In genomic region chr1:175043824-175044223, GRCh38 we compare ENCODE assay signal across 26 cellular contexts. TPM values are rescaled to one million over a fixed set of nuclear protein-coding genes. Genes with fewer than 3 reads are reported as not detected.
DNase-seq lines count a peak whose midpoint lies in the region; ATAC-seq, FAIRE-seq and TF ChIP-seq lines count a peak whose summit lies in the region.
"Had no signal": no experiment of that assay in that cellular context is flagged by ENCODE, and none has a peak within 500 bp of the region (broad histone marks: within the 10 kb centered on the region; RNA-seq: fewer than 3 reads in every experiment).

No MANE protein-coding gene starts in this region.

- H3K4me1 ChIP-seq in neuronal stem cell (ENCODE audit: control insufficient read depth in 2 of 2, insufficient read depth in 1 of 2, low read depth in 1 of 2, low read length in 2 of 2) = peaks cover 7 to 10% of the 10 kb centered on the region in 2 donors

- H2AK5ac ChIP-seq in neuronal stem cell (ENCODE audit: low read depth, low read length) = peak overlapping the region; percentile 83

- peak overlapping the region; percentile 87 for H3K4ac ChIP-seq in neuronal stem cell (ENCODE audit: low read length)

- peak overlapping the region; percentile 97 for H3K18ac ChIP-seq in neuronal stem cell (ENCODE audit: low read length)

- ATAC-seq in GM21515 (IDR thresholded peaks at IDR 0.05; ENCODE audit: unreplicated experiment) = no peak
- ATAC-seq: Right ventricle myocardium inferior had no signal

- H3K27ac ChIP-seq in neuronal stem cell (replicated peaks; ENCODE audit: low read length) = peak overlapping the region; percentile 42
- H3K27ac ChIP-seq: C4-2B, HL-60 had no signal

- no peaks in the 10 kb centered on the region for H3K79me1 ChIP-seq in neuronal stem cell (ENCODE audit: low read depth, low read length)

- H4K91ac ChIP-seq in neuronal stem cell (ENCODE audit: low read depth, low read length, poor library complexity) = peak overlapping the region; percentile 97

- H2BK15ac ChIP-seq in neuronal stem cell (ENCODE audit: low read length) = no peak overlapping the region

- no peak for FAIRE-seq in GM12892 (lab: Jason Lieb, UNC)
- FAIRE-seq: A204.1, RCC 7860 had no signal

- peak overlapping the region; percentile 98 for H4K8ac ChIP-seq in neuronal stem cell (ENCODE audit: low read depth, low read length)

- H3K36me3 ChIP-seq in H7 (replicated peaks; ENCODE audit: control insufficient read depth, insufficient read depth, low read length) (no peaks in the 10 kb centered on the region), neuronal stem cell (replicated peaks in 1 of 2; ENCODE audit: control insufficient read depth in 2 of 2, insufficient read depth in 2 of 2, low read length in 2 of 2) (no peaks in the 10 kb centered on the region)

- no peak overlapping the region for H3K14ac ChIP-seq in neuronal stem cell (ENCODE audit: low read length)

- H3K4me3 ChIP-seq in H7 (ENCODE audit: insufficient read depth, low read depth, low read length) = no peak overlapping the region
- no peak overlapping the region for H3K4me3 ChIP-seq in neuronal stem cell (ENCODE audit: low read length in 2 of 2)

- H2AFZ ChIP-seq in neuronal stem cell (ENCODE audit: low read length) = peak overlapping the region; percentile 85

- H2BK120ac ChIP-seq in neuronal stem cell (ENCODE audit: low read depth, low read length) = peak overlapping the region; percentile 93

- no peak overlapping the region for H2BK5ac ChIP-seq in neuronal stem cell (ENCODE audit: low read length)

- peaks cover 0 to 4% of the 10 kb centered on the region in 2 donors for H3K9me3 ChIP-seq in neuronal stem cell (replicated peaks in 1 of 2; ENCODE audit: control insufficient read depth in 2 of 2, insufficient read depth in 1 of 2, low read depth in 1 of 2, low read length in 2 of 2)

- no peak overlapping the region for H3K4me2 ChIP-seq in neuronal stem cell (ENCODE audit: insufficient read depth, low read length, poor library complexity, severe bottlenecking)

- peak overlapping the region; percentile 60 for H3K23ac ChIP-seq in neuronal stem cell (ENCODE audit: low read depth, low read length, poor library complexity)

- H3K27me3 ChIP-seq in H7 (ENCODE audit: control insufficient read depth, insufficient read depth, low read length) (no peaks in the 10 kb centered on the region), neuronal stem cell (ENCODE audit: control insufficient read depth in 3 of 3, insufficient read depth in 3 of 3, low read depth in 1 of 3, low read length in 3 of 3) (no peaks in the 10 kb centered on the region)

- WGBS in neuronal stem cell (ENCODE audit: extremely low coverage in 2 of 2, insufficient read length in 2 of 2, insufficient replicate concordance in 1 of 2), 2 donors = no CpG with 5 or more reads among the region's 19 CpGs

- peak overlapping the region; percentile 93 for H2BK12ac ChIP-seq in neuronal stem cell (ENCODE audit: low read length)

- peak; percentile 36 for DNase-seq in H7
- DNase-seq in astrocyte of the hippocampus (ENCODE audit: low read depth, low spot score) = peak; percentile 3
- peak; percentile 66 for DNase-seq in islet precursor cell
- peak; percentile 45 for DNase-seq in neuronal stem cell (ENCODE audit: low spot score)
- no peak for DNase-seq in GM12892 (ENCODE audit: insufficient read length)
- DNase-seq in GF-D8 (lab: John Stamatoyannopoulos, UW) = no peak
- DNase-seq: Calu3; CD8-positive, alpha-beta memory T cell; DMS153; GDM1; HCEC 1CT; KG1; NCI-H1092; NCI-H1436 treated with DMSO at 0.1 percent for 48 hours; NCI-H1930; NCI-H2227 treated with DMSO at 0.1 percent for 48 hours; NCI-H510A; NCI-H748 treated with DMSO at 0.1 percent for 48 hours; NK-92 treated with Interleukin-12 subunit alpha and Interleukin-12 subunit beta, amount 100 ng/mL, for 24 hours; SW 1271 had no signal

- TF ChIP-seq POLR2A in GM12892 (IDR thresholded peaks at IDR 0.05; ENCODE audit: low read depth, low read length) = no peak

- no peak overlapping the region for H3K9ac ChIP-seq in neuronal stem cell (ENCODE audit: low read depth, low read length, poor library complexity)

RNA-seq across cellular contexts. Expression of gene MRPS14, which starts 20.6 kb away (rescaled TPM):
- 39.5 and 46.4 TPM in 2 replicates for total RNA-seq in H7 (2014; rRNA removed; shearing (Covaris generic))
- 46.2 TPM for polyA plus RNA-seq in neuronal stem cell (2013, experiment 1 of 2)
- 48.1 TPM for polyA plus RNA-seq in neuronal stem cell (2013, experiment 2 of 2)
- 36.4 TPM for polyA plus RNA-seq in GM12892 (2012; ENCODE audit: missing spikeins)

RNA-seq across cellular contexts. Expression of gene TNN, which starts 23.8 kb away (rescaled TPM):
- total RNA-seq in H7 (2014; rRNA removed; shearing (Covaris generic)) = 0.31 and 0.41 TPM in 2 replicates
- polyA plus RNA-seq in neuronal stem cell (2013, experiment 1 of 2) = 0.07 TPM
- 0.10 TPM for polyA plus RNA-seq in neuronal stem cell (2013, experiment 2 of 2)
- 0.06 TPM for polyA plus RNA-seq in GM12892 (2012; ENCODE audit: missing spikeins)
- total RNA-seq: CD8-positive, alpha-beta memory T cell had no signal
- polyA plus RNA-seq: CD8-positive, alpha-beta memory T cell had no signal

RNA-seq across cellular contexts. Expression of gene CACYBP, which starts 44.1 kb away (rescaled TPM):
- total RNA-seq in H7 (2014; rRNA removed; shearing (Covaris generic)) = 220 and 265 TPM in 2 replicates
- 59.5 TPM for polyA plus RNA-seq in neuronal stem cell (2013, experiment 1 of 2)
- polyA plus RNA-seq in neuronal stem cell (2013, experiment 2 of 2) = 64.5 TPM
- 142 TPM for polyA plus RNA-seq in GM12892 (2012; ENCODE audit: missing spikeins)

Comparison
In these comparisons a context has a peak if more than half of its experiments do, and no peak if none do; other contexts are left out.
1. DNase-seq: peak in H7 (single experiment), astrocyte of the hippocampus (single experiment), islet precursor cell (single experiment) and neuronal stem cell (single experiment); none in GM12892 (single experiment) and GF-D8 (single experiment).